8 cellular contexts compared by ENCODE assay signal in genomic region chr2:102301867-102302362, GRCh38. TPM values are rescaled to one million over a fixed set of nuclear protein-coding genes. Genes with fewer than 3 reads are reported as not detected.
A peak's percentile ranks its signal among the peaks of the same experiment; 100 is the strongest.
DNase-seq lines count a peak whose midpoint lies in the region; ATAC-seq and TF ChIP-seq lines count a peak whose summit lies in the region.

No MANE protein-coding gene starts in this region.

- H2AFZ ChIP-seq in Loucy (ENCODE audit: low read length), result no peak overlapping the region; the same call in 1 of the 2 replicates

- H4K20me1 ChIP-seq in Loucy (ENCODE audit: insufficient read depth, low read length, poor library complexity, severe bottlenecking), result no peaks in the 10 kb centered on the region

- no peaks in the 10 kb centered on the region for H3K79me2 ChIP-seq in Loucy (ENCODE audit: insufficient read depth, low read length)

- DNase-seq in ELF-1 (ENCODE audit: low read depth, low spot score), result peak; percentile 25
- peak; percentile 12 to 24 for DNase-seq in activated CD8-positive, alpha-beta memory T cell treated with anti-CD3 and anti-CD28 coated beads for 4 hours (ENCODE audit: low read depth in 2 of 2)
- DNase-seq in iPS DF 19.7 (ENCODE audit: low read depth, low spot score), result peak; percentile 57
- DNase-seq in stimulated activated naive CD4-positive, alpha-beta T cell treated with Interleukin-2 at 50 U/mL for 16 hours (lab: John Stamatoyannopoulos, UW), result peak; percentile 33
- DNase-seq in suprapubic skin (ENCODE audit: low spot score in 2 of 2), result no peak
- no peak for DNase-seq in HPDE6-E6E7 (ENCODE audit: extremely low spot score)

- H3K4me2 ChIP-seq in Loucy (ENCODE audit: low read depth, low read length, poor library complexity, severe bottlenecking), result peak overlapping the region; percentile 57

- H3K27me3 ChIP-seq in Loucy (ENCODE audit: insufficient read depth, low read length, poor library complexity, severe bottlenecking) (no peaks in the 10 kb centered on the region), suprapubic skin (peaks cover 3% of the 10 kb centered on the region)

- peak; percentile 84 for TF ChIP-seq CTCF in Loucy (conservative IDR thresholded peaks at IDR 0.05; ENCODE audit: low read length)
- TF ChIP-seq CTCF in suprapubic skin (IDR thresholded peaks at IDR 0.05), result peak in 1 of 2 donors; percentile 8

- TF ChIP-seq EP300 in suprapubic skin (IDR thresholded peaks at IDR 0.05), result no peak

- H3F3A ChIP-seq in Loucy (ENCODE audit: low read depth), result peaks cover 14% of the 10 kb centered on the region; the same call in 1 of the 2 replicates

- no peak overlapping the region for H3K9ac ChIP-seq in Loucy (ENCODE audit: low read depth, low read length, poor library complexity, severe bottlenecking)

- H3K4me3 ChIP-seq in Loucy (ENCODE audit: low read length, poor library complexity, severe bottlenecking) (peak overlapping the region; percentile 33), suprapubic skin (no peak overlapping the region)

- WGBS in suprapubic skin, result 28% methylated on average over 7 of the region's 7 CpGs

- TF ChIP-seq POLR2A in suprapubic skin (IDR thresholded peaks at IDR 0.05), result no peak

- H3K9me2 ChIP-seq in Loucy (replicated peaks; ENCODE audit: low read depth, low read length), result no peaks in the 10 kb centered on the region

- H3K4me1 ChIP-seq in Loucy (ENCODE audit: insufficient read depth, low read length, poor library complexity, severe bottlenecking), result peaks cover 45% of the 10 kb centered on the region
- H3K4me1 ChIP-seq in suprapubic skin, result no peaks in the 10 kb centered on the region

- ATAC-seq in GM21528 (IDR thresholded peaks at IDR 0.05; ENCODE audit: low FRiP score, unreplicated experiment), result peak; percentile 81

- H3K36me3 ChIP-seq in Loucy (ENCODE audit: insufficient read depth, low read length) (no peaks in the 10 kb centered on the region), suprapubic skin (no peaks in the 10 kb centered on the region)

- H3K9me3 ChIP-seq in Loucy (ENCODE audit: insufficient read depth, low read depth, low read length) (no peaks in the 10 kb centered on the region), suprapubic skin (no peaks in the 10 kb centered on the region)

- H3K27ac ChIP-seq in suprapubic skin, result no peak overlapping the region

RNA-seq across cellular contexts. Expression of gene IL1RL1, which starts 9.4 kb away (rescaled TPM):
- total RNA-seq in suprapubic skin, result 1 to 10 TPM in 3 of 4 donors, under 1 TPM in 1; 0.98 to 6.6 (median 1.2) TPM

RNA-seq across cellular contexts. Expression of gene IL18R1, which starts 53.7 kb away (rescaled TPM):
- total RNA-seq in suprapubic skin, result 1 to 10 TPM in 3 of 4 donors, under 1 TPM in 1; 0.89 to 7.2 (median 2.2) TPM

Comparison
In these comparisons a context has a peak if more than half of its experiments do, and no peak if none do; other contexts are left out.
1. DNase-seq: peak in ELF-1 (single experiment), activated CD8-positive, alpha-beta memory T cell treated with anti-CD3 and anti-CD28 coated beads for 4 hours (2 of 2), iPS DF 19.7 (single experiment) and stimulated activated naive CD4-positive, alpha-beta T cell treated with Interleukin-2 at 50 U/mL for 16 hours (single experiment); none in suprapubic skin (0 of 2) and HPDE6-E6E7 (single experiment).